In genomic region chr10:35685858-35686257, GRCh38 we compare ENCODE assay signal across 1 cellular context. TPM values are rescaled to one million over a fixed set of nuclear protein-coding genes. Genes with fewer than 3 reads are reported as not detected.
"Had no signal": no experiment of that assay in that cellular context is flagged by ENCODE, and none has a peak within 500 bp of the region (broad histone marks: within the 10 kb centered on the region; RNA-seq: fewer than 3 reads in every experiment).

No MANE protein-coding gene starts in this region.

RNA-seq across cellular contexts. Expression of gene FZD8, which starts 43.8 kb away (rescaled TPM):
- polyA plus RNA-seq: naive thymus-derived CD4-positive, alpha-beta T cell had no signal
